21 cellular contexts compared by ENCODE assay signal in genomic region chr6:90714319-90714718, GRCh38.
"Had no signal": no experiment of that assay in that cellular context is flagged by ENCODE, and none has a peak within 500 bp of the region (broad histone marks: within the 10 kb centered on the region; RNA-seq: fewer than 3 reads in every experiment).

No MANE protein-coding gene starts in this region.

- ATAC-seq: activated CD8-positive, alpha-beta T cell treated with anti-CD3 and anti-CD28 coated beads for 36 hours; heart right ventricle; T-helper 17 cell; WTC11 had no signal

- DNase-seq: activated CD4-positive, alpha-beta T cell treated with anti-CD3 and anti-CD28 coated beads for 1 hour; activated CD4-positive, alpha-beta T cell treated with anti-CD3 and anti-CD28 coated beads, Interleukin-2, amount 10 ng/mL, durations not matched to agents 7 days and 5 days; activated CD8-positive, alpha-beta T cell treated with anti-CD3 and anti-CD28 coated beads for 36 hours; activated T-cell treated with anti-CD3 and anti-CD28 coated beads, Interleukin-2, amount 50 U/mL, for 48 hours; cerebellar nuclear complex; colonic mucosa; effector memory CD4-positive, alpha-beta T cell; foreskin fibroblast; heart right ventricle; left ventricle myocardium inferior; naive B cell; ovary; sigmoid colon; stimulated activated naive CD4-positive, alpha-beta T cell; T-helper 17 cell; tibial artery had no signal

- H3K27me3 ChIP-seq: cardiac muscle cell, colonic mucosa, ovary, sigmoid colon, suprapubic skin, tibial artery had no signal

- H3K4me3 ChIP-seq: cardiac muscle cell, colonic mucosa, heart right ventricle, left ventricle myocardium inferior, lung, ovary, prostate gland, sigmoid colon, suprapubic skin, tibial artery had no signal

- H3K36me3 ChIP-seq: cardiac muscle cell, colonic mucosa, heart right ventricle, left ventricle myocardium inferior, ovary, prostate gland, sigmoid colon, suprapubic skin, tibial artery had no signal
